Comparison of ENCODE assay signal across 9 cellular contexts in the genomic region with DNA sequence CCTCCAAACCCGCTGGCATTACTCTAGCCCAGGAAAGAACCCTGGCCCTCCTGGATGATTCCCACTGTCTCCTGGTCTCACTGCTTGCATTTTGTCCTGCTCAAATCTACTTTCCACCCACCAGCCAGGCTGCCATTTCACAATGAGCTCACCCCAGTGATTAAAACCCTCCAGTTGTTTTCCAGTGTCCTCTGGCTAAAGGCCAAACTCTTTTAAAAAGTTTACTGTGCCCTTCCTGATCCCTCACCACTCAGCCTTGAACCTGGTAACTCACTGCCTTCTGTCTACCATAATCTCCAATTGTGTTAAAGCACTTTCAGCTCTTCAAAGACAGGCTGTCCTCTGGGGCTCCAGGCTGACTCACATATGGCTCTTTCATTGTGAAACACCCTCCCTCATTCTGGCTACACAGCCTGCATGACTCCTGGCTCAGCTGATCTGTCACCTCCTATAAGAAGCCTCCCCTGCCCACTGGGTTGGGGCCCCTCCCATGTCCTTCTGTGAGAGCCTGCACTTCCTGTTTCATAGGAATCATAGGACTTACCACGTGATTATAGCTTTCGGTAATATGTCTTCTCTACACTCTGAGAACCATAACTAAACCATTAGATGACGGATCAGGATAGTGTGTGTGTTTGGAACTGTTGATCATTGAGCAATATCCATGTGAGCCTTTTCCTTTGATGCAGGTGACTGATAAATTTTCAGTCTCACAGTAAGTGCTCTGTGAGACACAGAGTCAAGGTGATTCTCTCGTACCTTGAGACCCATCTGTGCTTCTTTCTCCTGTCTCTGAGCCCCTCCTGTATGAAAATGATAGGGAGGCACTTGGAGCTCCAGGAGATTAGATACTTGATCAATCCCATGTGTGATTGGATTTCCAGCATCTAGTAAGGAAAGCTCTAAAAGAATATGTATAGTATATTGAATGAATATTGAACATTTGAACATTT.
DNase-seq lines count a peak whose midpoint lies in the region; ATAC-seq and TF ChIP-seq lines count a peak whose summit lies in the region.
"Had no signal": no experiment of that assay in that cellular context is flagged by ENCODE, and none has a peak within 500 bp of the region (broad histone marks: within the 10 kb centered on the region; RNA-seq: fewer than 3 reads in every experiment).

No MANE protein-coding gene starts in this region.

- DNase-seq in GM06990 (ENCODE audit: extremely low read depth, insufficient read length): peak; percentile 15
- peak; percentile 97 for DNase-seq in RPMI7951 (ENCODE audit: low read depth)
- peak; percentile 27 for DNase-seq in brain pericyte (ENCODE audit: low read depth, low spot score)
- DNase-seq in myocyte (ENCODE audit: low read depth): peak; percentile 64
- DNase-seq in COR-L47 (lab: John Stamatoyannopoulos, UW): no peak
- DNase-seq in GF-D8 (lab: John Stamatoyannopoulos, UW): no peak

- no peak overlapping the region for H3K4me3 ChIP-seq in GM06990 (replicated peaks; ENCODE audit: low read depth, low read length)
- H3K4me3 ChIP-seq: SK-N-MC had no signal

- no peaks in the 10 kb centered on the region for H3K27me3 ChIP-seq in GM06990 (replicated peaks; ENCODE audit: control insufficient read depth, insufficient read depth, low read length)

- no peak for TF ChIP-seq CTCF in GM06990 (IDR thresholded peaks at IDR 0.05; ENCODE audit: insufficient read depth, low read length, poor library complexity, severe bottlenecking)

- peak; percentile 84 for ATAC-seq in HG02885 (IDR thresholded peaks at IDR 0.05; ENCODE audit: poor library complexity, unreplicated experiment)
- ATAC-seq in HG03139 (IDR thresholded peaks at IDR 0.05; ENCODE audit: unreplicated experiment): no peak

- no peaks in the 10 kb centered on the region for H3K36me3 ChIP-seq in GM06990 (ENCODE audit: control insufficient read depth, insufficient read depth, low read length)

Comparison
In these comparisons a context has a peak if more than half of its experiments do, and no peak if none do; other contexts are left out.
1. DNase-seq: peak in GM06990 (single experiment), RPMI7951 (single experiment), brain pericyte (single experiment) and myocyte (single experiment); none in COR-L47 (single experiment) and GF-D8 (single experiment).